ENCODE assay signal across 24 cellular contexts in genomic region chr4:70182517-70183167, GRCh38. TPM values are rescaled to one million over a fixed set of nuclear protein-coding genes. Genes with fewer than 3 reads are reported as not detected.
A peak's percentile ranks its signal among the peaks of the same experiment; 100 is the strongest.
DNase-seq lines count a peak whose midpoint lies in the region; ATAC-seq, FAIRE-seq and TF ChIP-seq lines count a peak whose summit lies in the region.
"Had no signal": no experiment of that assay in that cellular context is flagged by ENCODE, and none has a peak within 500 bp of the region (broad histone marks: within the 10 kb centered on the region; RNA-seq: fewer than 3 reads in every experiment).

No MANE protein-coding gene starts in this region.

- TF ChIP-seq POLR2A in H1 (IDR thresholded peaks at IDR 0.05; ENCODE audit: control extremely low read depth in 1 of 2, low read depth in 2 of 2, low read length in 2 of 2), result no peak

- no peak overlapping the region for H3K4me2 ChIP-seq in H1 (ENCODE audit: insufficient read depth in 1 of 2, low read depth in 2 of 2, low read length in 2 of 2)
- H3K4me2 ChIP-seq: A549 had no signal

- no peak overlapping the region for H3K9ac ChIP-seq in H1 (replicated peaks in 1 of 4; ENCODE audit: extremely low read depth in 1 of 4, low read depth in 3 of 4, low read length in 3 of 4)

- H2BK12ac ChIP-seq in H1 (ENCODE audit: low read depth, low read length), result no peak overlapping the region

- H2BK5ac ChIP-seq in H1 (ENCODE audit: low read depth, low read length), result no peak overlapping the region

- ATAC-seq in stimulated activated naive B cell treated with anti-CD40 and anti-IgM and Interleukin-4, amounts not matched to agents 10 μg/mL and 1 μg/mL and 100 μg/mL, for 72 hours (replicated peaks), result no peak
- no peak for ATAC-seq in GM21576 (IDR thresholded peaks at IDR 0.05; ENCODE audit: unreplicated experiment)
- ATAC-seq: A549, K562 had no signal

- TF ChIP-seq CTCF in D721Med (IDR thresholded peaks at IDR 0.05; ENCODE audit: insufficient read depth, missing control alignments) (no peak), H1 (IDR thresholded peaks at IDR 0.05; ENCODE audit: control extremely low read depth in 1 of 3, insufficient read depth in 1 of 3, low read depth in 1 of 3, low read length in 3 of 3) (no peak)

- no peak overlapping the region for H2BK120ac ChIP-seq in H1 (replicated peaks; ENCODE audit: low read depth, low read length)

- H3K56ac ChIP-seq in H1 (replicated peaks; ENCODE audit: insufficient read length, low read depth, low read length), result no peak overlapping the region

- FAIRE-seq in D721Med (lab: Jason Lieb, UNC) (peak; percentile 29), H1 (lab: Jason Lieb, UNC) (no peak)
- FAIRE-seq: A549, GM12891, K562 had no signal

- H4K20me1 ChIP-seq in H1 (replicated peaks in 1 of 2; ENCODE audit: control insufficient read depth in 1 of 2, insufficient read depth in 2 of 2, low read length in 2 of 2), result no peaks in the 10 kb centered on the region

- TF ChIP-seq RAD21 in H1 (IDR thresholded peaks at IDR 0.05 in 1 of 2, conservative IDR thresholded peaks at IDR 0.05 in 1 of 2; ENCODE audit: low read depth in 2 of 2, low read length in 2 of 2), result no peak

- H3K27me3 ChIP-seq in H1 (replicated peaks in 1 of 4; ENCODE audit: control insufficient read depth in 3 of 4, extremely low read depth in 1 of 4, insufficient read depth in 3 of 4, low read length in 3 of 4), result no peaks in the 10 kb centered on the region
- H3K27me3 ChIP-seq: BE2C, MG63, Peyer's patch had no signal

- H3K9me3 Mint-ChIP-seq in stimulated activated naive B cell treated with anti-CD40 and anti-IgM and Interleukin-4, amounts not matched to agents 10 μg/mL and 1 μg/mL and 100 μg/mL, for 72 hours, result no peaks in the 10 kb centered on the region

- H3K23me2 ChIP-seq in H1 (ENCODE audit: low read depth, low read length), result peaks cover 4% of the 10 kb centered on the region; the same call in 1 of the 2 replicates

- CTCF ChIA-PET in H1 (lab: Charles Lee; ENCODE audit: partially characterized antibody), result interaction anchor here (0.6 to 3.3 kb wide), 21 partner anchors 10 to 1954 kb away, joined by 3 to 13 read pairs (median 4); partner anchors contain the start of gene ODAM

- H4K5ac ChIP-seq in H1 (ENCODE audit: insufficient read length, low read depth, low read length), result no peak overlapping the region

- H4K91ac ChIP-seq in H1 (replicated peaks; ENCODE audit: insufficient read length, low read length), result no peak overlapping the region

- no peak for TF ChIP-seq EP300 in H1 (IDR thresholded peaks at IDR 0.05; ENCODE audit: borderline replicate concordance in 1 of 2, low read depth in 2 of 2, low read length in 2 of 2)

- H3K18ac ChIP-seq in H1 (ENCODE audit: extremely low read depth, low read length), result no peak overlapping the region

- H2AK5ac ChIP-seq in H1 (ENCODE audit: low read depth, low read length), result no peak overlapping the region

- no peak overlapping the region for H2BK20ac ChIP-seq in H1 (ENCODE audit: low read length)

- H3K4ac ChIP-seq in H1 (replicated peaks; ENCODE audit: insufficient read length, low read depth, low read length), result no peak overlapping the region

- no peak overlapping the region for H4K8ac ChIP-seq in H1 (ENCODE audit: extremely low read depth, insufficient read depth, low read length)

- H3K79me1 ChIP-seq in H1 (ENCODE audit: low read depth, low read length), result no peaks in the 10 kb centered on the region

- H2BK15ac ChIP-seq in H1 (ENCODE audit: low read length), result no peak overlapping the region

- no peaks in the 10 kb centered on the region for H3K27me3 Mint-ChIP-seq in stimulated activated naive B cell treated with anti-CD40 and anti-IgM and Interleukin-4, amounts not matched to agents 10 μg/mL and 1 μg/mL and 100 μg/mL, for 72 hours

- no peaks in the 10 kb centered on the region for H3K4me1 ChIP-seq in H1 (replicated peaks in 1 of 4; ENCODE audit: control insufficient read depth in 3 of 4, insufficient read depth in 4 of 4, low read length in 3 of 4)
- H3K4me1 ChIP-seq: A549, Peyer's patch had no signal

- H3K27ac Mint-ChIP-seq in stimulated activated naive B cell treated with anti-CD40 and anti-IgM and Interleukin-4, amounts not matched to agents 10 μg/mL and 1 μg/mL and 100 μg/mL, for 72 hours, result no peak overlapping the region

- no peaks in the 10 kb centered on the region for H3K79me2 ChIP-seq in H1 (ENCODE audit: control insufficient read depth in 1 of 2, insufficient read depth in 2 of 2, low read length in 2 of 2)

- no peaks in the 10 kb centered on the region for H3K9me3 ChIP-seq in H1 (ENCODE audit: insufficient read depth in 2 of 2, low read depth in 1 of 2, low read length in 1 of 2)
- H3K9me3 ChIP-seq: A549, BE2C, MG63, Peyer's patch had no signal

- H3K4me1 Mint-ChIP-seq in stimulated activated naive B cell treated with anti-CD40 and anti-IgM and Interleukin-4, amounts not matched to agents 10 μg/mL and 1 μg/mL and 100 μg/mL, for 72 hours, result no peaks in the 10 kb centered on the region

- no peak overlapping the region for H3K4me3 Mint-ChIP-seq in stimulated activated naive B cell treated with anti-CD40 and anti-IgM and Interleukin-4, amounts not matched to agents 10 μg/mL and 1 μg/mL and 100 μg/mL, for 72 hours

- POLR2A ChIA-PET in H1 (lab: Charles Lee; ENCODE audit: partially characterized antibody), result no interaction called here

- H3K4me3 ChIP-seq in H1 (ENCODE audit: extremely low read depth in 1 of 4, insufficient read depth in 2 of 4, low read depth in 3 of 4, low read length in 4 of 4), result no peak overlapping the region
- H3K4me3 ChIP-seq: A549, K562, MG63, Peyer's patch had no signal

- WGBS in H1 (ENCODE audit: extremely low coverage in 1 of 2, insufficient coverage in 1 of 2, insufficient read length in 1 of 2, insufficient replicate concordance in 2 of 2, low coverage in 1 of 2, low lambda C conversion rate in 2 of 2, missing lambda C conversion rate in 1 of 2), 2 experiments, result 83% methylated on average over 2 of the region's 2 CpGs; no CpG with 5 or more reads in 1 of the 2 experiments

- H3K27ac ChIP-seq in H1 (ENCODE audit: low read depth, low read length), result no peak overlapping the region
- H3K27ac ChIP-seq: A549, Peyer's patch had no signal

- no peak overlapping the region for H3K14ac ChIP-seq in H1 (ENCODE audit: insufficient read length)

- no peaks in the 10 kb centered on the region for H3K36me3 ChIP-seq in H1 (ENCODE audit: control insufficient read depth in 2 of 4, insufficient read depth in 4 of 4, low read length in 3 of 4)
- H3K36me3 ChIP-seq: BE2C, MG63, Peyer's patch had no signal

- peak overlapping the region; percentile 63; the same call in 1 of the 2 replicates for H2AFZ ChIP-seq in H1 (ENCODE audit: low read length)

- H3K23ac ChIP-seq in H1 (ENCODE audit: insufficient read length), result no peak overlapping the region

- H3K36me3 Mint-ChIP-seq in stimulated activated naive B cell treated with anti-CD40 and anti-IgM and Interleukin-4, amounts not matched to agents 10 μg/mL and 1 μg/mL and 100 μg/mL, for 72 hours, result no peaks in the 10 kb centered on the region

- DNase-seq in D721Med (ENCODE audit: insufficient read length, low spot score), result no peak
- DNase-seq in H1 (ENCODE audit: low read depth in 1 of 2, low spot score in 2 of 2), result no peak
- peak; percentile 10 for DNase-seq in mucosa of gallbladder (ENCODE audit: low spot score)
- DNase-seq in stimulated activated naive B cell treated with anti-CD40 and anti-IgM and Interleukin-4, amounts not matched to agents 10 μg/mL and 1 μg/mL and 100 μg/mL, for 72 hours, result no peak
- DNase-seq in SKM-1 (lab: John Stamatoyannopoulos, UW; ENCODE audit: unreplicated experiment), result no peak
- DNase-seq in SKM-1 treated with dmso at 0.1 percent for 144 hours (lab: John Stamatoyannopoulos, UW; ENCODE audit: unreplicated experiment), result no peak
- DNase-seq: BE2C, DMS153, H7, MG63, NCI-H1417, NCI-H1694 treated with DMSO at 0.1 percent for 48 hours, NCI-H2081 treated with DMSO at 0.1 percent for 48 hours, NCI-H2171 treated with DMSO at 0.1 percent for 48 hours, NCI-H524 treated with DMSO at 0.1 percent for 48 hours, NCI-H82, Peyer's patch had no signal

RNA-seq across cellular contexts. Expression of gene ODAM, which starts 12.9 kb away (rescaled TPM):
- not detected in 2 replicates for total RNA-seq in H1 (2021; fragmentation: NEBNext Ultra II Directional; extraction: Animal tissue kit (Norgen Biotek cat#: 25700))
- 0.21 TPM in 1 of 2 replicates, not detected in the other for polyA plus RNA-seq in H1 (2011; rRNA removed)
- polyA plus RNA-seq in H1 (2011; cell fraction: cytosol; rRNA removed), result not detected
- not detected for polyA plus RNA-seq in H1 (2011; cell fraction: nucleus; rRNA removed)
- not detected in 4 replicates for polyA plus RNA-seq in H1 (2012, experiment 1 of 2)
- polyA plus RNA-seq in H1 (2012, experiment 2 of 2), result not detected
- polyA plus RNA-seq in H1 (2013, experiment 1 of 2), result 0.20 TPM
- polyA plus RNA-seq in H1 (2013, experiment 2 of 2), result 0.11 TPM
- not detected in 2 replicates for polyA minus RNA-seq in H1 (2011; rRNA and poly(A)+ RNA removed)
- polyA minus RNA-seq in H1 (2011; cell fraction: cytosol; rRNA and poly(A)+ RNA removed), result not detected
- polyA minus RNA-seq in H1 (2011; cell fraction: nucleus; rRNA and poly(A)+ RNA removed), result not detected
- total RNA-seq in mucosa of gallbladder, result not detected
- total RNA-seq: G401, H7, K562, LHCN-M2, OCI-LY7, Peyer's patch had no signal
- polyA plus RNA-seq: A549, K562 had no signal

RNA-seq across cellular contexts. Expression of gene PRR27, which starts 28.6 kb away (rescaled TPM):
- total RNA-seq in H1 (2021; fragmentation: NEBNext Ultra II Directional; extraction: Animal tissue kit (Norgen Biotek cat#: 25700)), result not detected in 2 replicates
- polyA plus RNA-seq in H1 (2011; rRNA removed), result not detected in 2 replicates
- polyA plus RNA-seq in H1 (2011; cell fraction: cytosol; rRNA removed), result not detected
- polyA plus RNA-seq in H1 (2011; cell fraction: nucleus; rRNA removed), result not detected
- polyA plus RNA-seq in H1 (2012, experiment 1 of 2), result not detected in 4 replicates
- not detected for polyA plus RNA-seq in H1 (2012, experiment 2 of 2)
- not detected for polyA plus RNA-seq in H1 (2013, experiment 1 of 2)
- polyA plus RNA-seq in H1 (2013, experiment 2 of 2), result not detected
- not detected in 2 replicates for polyA minus RNA-seq in H1 (2011; rRNA and poly(A)+ RNA removed)
- not detected for polyA minus RNA-seq in H1 (2011; cell fraction: cytosol; rRNA and poly(A)+ RNA removed)
- not detected for polyA minus RNA-seq in H1 (2011; cell fraction: nucleus; rRNA and poly(A)+ RNA removed)
- total RNA-seq in mucosa of gallbladder, result not detected
- total RNA-seq: G401, H7, K562, LHCN-M2, OCI-LY7, Peyer's patch had no signal
- polyA plus RNA-seq: A549, K562 had no signal

RNA-seq across cellular contexts. Expression of gene FDCSP, which starts 43.3 kb away (rescaled TPM):
- total RNA-seq in H1 (2021; fragmentation: NEBNext Ultra II Directional; extraction: Animal tissue kit (Norgen Biotek cat#: 25700)), result not detected in 2 replicates
- not detected in 2 replicates for polyA plus RNA-seq in H1 (2011; rRNA removed)
- not detected for polyA plus RNA-seq in H1 (2011; cell fraction: cytosol; rRNA removed)
- polyA plus RNA-seq in H1 (2011; cell fraction: nucleus; rRNA removed), result not detected
- polyA plus RNA-seq in H1 (2012, experiment 1 of 2), result not detected in 4 replicates
- not detected for polyA plus RNA-seq in H1 (2012, experiment 2 of 2)
- not detected for polyA plus RNA-seq in H1 (2013, experiment 1 of 2)
- polyA plus RNA-seq in H1 (2013, experiment 2 of 2), result not detected
- not detected in 2 replicates for polyA minus RNA-seq in H1 (2011; rRNA and poly(A)+ RNA removed)
- not detected for polyA minus RNA-seq in H1 (2011; cell fraction: cytosol; rRNA and poly(A)+ RNA removed)
- polyA minus RNA-seq in H1 (2011; cell fraction: nucleus; rRNA and poly(A)+ RNA removed), result not detected
- total RNA-seq in mucosa of gallbladder, result not detected
- total RNA-seq: G401, H7, K562, LHCN-M2, OCI-LY7 had no signal
- polyA plus RNA-seq: A549, K562 had no signal

RNA-seq across cellular contexts. Expression of gene CSN3, which starts 59.8 kb away (rescaled TPM):
- not detected in 2 replicates for total RNA-seq in H1 (2021; fragmentation: NEBNext Ultra II Directional; extraction: Animal tissue kit (Norgen Biotek cat#: 25700))
- polyA plus RNA-seq in H1 (2011; rRNA removed), result not detected in 2 replicates
- not detected for polyA plus RNA-seq in H1 (2011; cell fraction: cytosol; rRNA removed)
- polyA plus RNA-seq in H1 (2011; cell fraction: nucleus; rRNA removed), result not detected
- polyA plus RNA-seq in H1 (2012, experiment 1 of 2), result not detected in 4 replicates
- polyA plus RNA-seq in H1 (2012, experiment 2 of 2), result not detected
- not detected for polyA plus RNA-seq in H1 (2013, experiment 1 of 2)
- not detected for polyA plus RNA-seq in H1 (2013, experiment 2 of 2)
- not detected in 2 replicates for polyA minus RNA-seq in H1 (2011; rRNA and poly(A)+ RNA removed)
- polyA minus RNA-seq in H1 (2011; cell fraction: cytosol; rRNA and poly(A)+ RNA removed), result not detected
- not detected for polyA minus RNA-seq in H1 (2011; cell fraction: nucleus; rRNA and poly(A)+ RNA removed)
- not detected for total RNA-seq in mucosa of gallbladder
- total RNA-seq: G401, H7, K562, LHCN-M2, OCI-LY7, Peyer's patch had no signal
- polyA plus RNA-seq: A549, K562 had no signal
